ENCODE assay signal across 11 cellular contexts in genomic region chr10:10869592-10869991, GRCh38.
DNase-seq lines count a peak whose midpoint lies in the region; ATAC-seq and TF ChIP-seq lines count a peak whose summit lies in the region.
"Had no signal": no experiment of that assay in that cellular context is flagged by ENCODE, and none has a peak within 500 bp of the region (broad histone marks: within the 10 kb centered on the region; RNA-seq: fewer than 3 reads in every experiment).

No MANE protein-coding gene starts in this region.

- H3K4me3 ChIP-seq in epithelial cell of esophagus (ENCODE audit: low read length) (no peak overlapping the region), Peyer's patch (no peak overlapping the region)

- DNase-seq in epithelial cell of esophagus (ENCODE audit: low read depth): peak; percentile 73
- no peak for DNase-seq in Peyer's patch
- DNase-seq in CD4-positive, alpha-beta T cell: no peak
- DNase-seq in D341Med (ENCODE audit: low spot score): no peak
- DNase-seq in NCI-H2029 (lab: John Stamatoyannopoulos, UW): no peak
- DNase-seq: DND-41, islet precursor cell, KG1 had no signal

- H3K27ac Mint-ChIP-seq in CD4-positive, alpha-beta T cell: no peak overlapping the region

- no peaks in the 10 kb centered on the region for H3K27me3 ChIP-seq in Peyer's patch
- peaks cover 12% of the 10 kb centered on the region for H3K27me3 ChIP-seq in CD4-positive, alpha-beta T cell (ENCODE audit: control insufficient read depth, insufficient read depth, low read length)

- no peaks in the 10 kb centered on the region for H3K9me3 Mint-ChIP-seq in CD4-positive, alpha-beta T cell

- intact Hi-C loops in CD4-positive, alpha-beta T cell (cut with DNase I, micrococcal nuclease): no loop called here

- TF ChIP-seq POLR2A in GM18505 (IDR thresholded peaks at IDR 0.05; ENCODE audit: borderline replicate concordance, extremely low read depth, insufficient read depth, insufficient read length): no peak
- TF ChIP-seq POLR2A in Peyer's patch (IDR thresholded peaks at IDR 0.05): no peak

- H3K4me1 Mint-ChIP-seq in CD4-positive, alpha-beta T cell (ENCODE audit: low read depth): no peaks in the 10 kb centered on the region

- no peak overlapping the region for H3K4me3 Mint-ChIP-seq in CD4-positive, alpha-beta T cell

- ATAC-seq in GM18505 (IDR thresholded peaks at IDR 0.05; ENCODE audit: unreplicated experiment) (peak; percentile 94), GM21576 (IDR thresholded peaks at IDR 0.05; ENCODE audit: unreplicated experiment) (peak; percentile 75), HG03558 (IDR thresholded peaks at IDR 0.05; ENCODE audit: extremely low read depth, unreplicated experiment) (peak; percentile 56)
- no peak for ATAC-seq in CD4-positive, alpha-beta T cell (ENCODE audit: poor library complexity)

- peaks cover 21% of the 10 kb centered on the region for H3K27me3 Mint-ChIP-seq in CD4-positive, alpha-beta T cell

- H3K36me3 Mint-ChIP-seq in CD4-positive, alpha-beta T cell (ENCODE audit: low read depth): no peaks in the 10 kb centered on the region

- no peaks in the 10 kb centered on the region for H3K36me3 ChIP-seq in Peyer's patch

- no peak overlapping the region for H3K27ac ChIP-seq in Peyer's patch
- no peak overlapping the region for H3K27ac ChIP-seq in CD4-positive, alpha-beta T cell (ENCODE audit: low read depth, low read length)

- TF ChIP-seq CTCF in epithelial cell of esophagus (IDR thresholded peaks at IDR 0.05; ENCODE audit: insufficient read depth, low read depth, low read length, missing control alignments) (no peak), Peyer's patch (IDR thresholded peaks at IDR 0.05) (no peak)
- TF ChIP-seq CTCF in CD4-positive, alpha-beta T cell (IDR thresholded peaks at IDR 0.05): no peak

- peaks cover 0 to 4% (median 0%) of the 10 kb centered on the region in 4 donors for H3K4me1 ChIP-seq in Peyer's patch

- CTCF ChIA-PET in CD4-positive, alpha-beta T cell (lab: Charles Lee): no interaction called here

- POLR2A ChIA-PET in CD4-positive, alpha-beta T cell (lab: Charles Lee): no interaction called here

- H3K9me3 ChIP-seq in Peyer's patch: no peaks in the 10 kb centered on the region
- H3K9me3 ChIP-seq in CD4-positive, alpha-beta T cell (ENCODE audit: control insufficient read depth, low read length): no peaks in the 10 kb centered on the region
